In the genomic region with DNA sequence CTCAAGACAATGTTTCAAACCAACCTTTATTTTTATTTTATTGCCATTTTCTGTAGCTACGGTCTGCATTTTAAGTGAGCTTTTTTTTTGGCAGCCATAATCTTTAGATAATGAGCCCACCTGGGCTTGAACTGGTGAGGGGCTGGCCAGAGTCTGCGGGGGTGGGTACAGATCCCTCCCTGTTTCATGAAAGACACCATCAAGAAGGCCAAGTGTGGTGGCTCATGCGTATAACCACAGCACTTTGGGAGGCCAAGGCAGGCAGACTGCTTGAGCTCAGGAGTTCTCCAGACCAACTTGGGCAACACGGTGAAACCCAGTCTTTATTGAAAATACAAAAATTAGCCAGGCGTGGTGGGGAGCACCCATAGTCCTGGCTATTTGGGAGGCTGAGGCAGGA, we compare ENCODE assay signal across 30 cellular contexts.
"Had no signal": no experiment of that assay in that cellular context is flagged by ENCODE, and none has a peak within 500 bp of the region (broad histone marks: within the 10 kb centered on the region; RNA-seq: fewer than 3 reads in every experiment).

No MANE protein-coding gene starts in this region.

- H3K36me3 Mint-ChIP-seq: brain, WTC11 had no signal

- H3K27me3 ChIP-seq: ascending aorta, breast epithelium, cardiac muscle cell, dorsolateral prefrontal cortex, esophagus muscularis mucosa, foreskin keratinocyte, gastrocnemius medialis, heart left ventricle had no signal

- H3K9me3 Mint-ChIP-seq: activated naive CD4-positive, alpha-beta T cell treated with anti-CD3 and anti-CD28 coated beads, Interleukin-2, amount 50 U/mL, for 72 hours; activated naive CD8-positive, alpha-beta T cell treated with anti-CD3 and anti-CD28 coated beads, Interleukin-2, amount 10 ng/mL, durations not matched to agents 7 days and 5 days; activated T-cell treated with anti-CD3 and anti-CD28 coated beads, Interleukin-2, amount 50 U/mL, for 4 hours; activated T-helper 17 cell treated with anti-CD3 and anti-CD28 coated beads, Interleukin-2, amount 50 U/mL, for 72 hours; brain; dendritic cell treated with granulocyte-macrophage colony-stimulating factor and Interleukin-4, amounts not matched to agents 40 ng/mL and 50 ng/mL, for 4 days; effector memory CD8-positive, alpha-beta T cell; T-cell; T-helper 1 cell treated with Interleukin-12 subunit alpha and Interleukin-12 subunit beta and Interleukin-4 antibody, amounts not matched to agents 30 μg/mL and 1 μg/mL, for 36 hours; WTC11 had no signal

- H3K9me3 ChIP-seq: ascending aorta, breast epithelium, esophagus muscularis mucosa, gastrocnemius medialis, heart left ventricle had no signal

- H3K4me3 ChIP-seq: ascending aorta, breast epithelium, cardiac muscle cell, coronary artery, dorsolateral prefrontal cortex, esophagus muscularis mucosa, gastrocnemius medialis, heart left ventricle had no signal

- H3K27me3 Mint-ChIP-seq: activated naive CD8-positive, alpha-beta T cell treated with anti-CD3 and anti-CD28 coated beads, Interleukin-2, amount 10 ng/mL, durations not matched to agents 7 days and 5 days; activated T-helper 17 cell treated with anti-CD3 and anti-CD28 coated beads, Interleukin-2, amount 50 U/mL, for 72 hours; dendritic cell treated with granulocyte-macrophage colony-stimulating factor and Interleukin-4, amounts not matched to agents 40 ng/mL and 50 ng/mL, for 4 days; effector memory CD8-positive, alpha-beta T cell; T-cell had no signal

- H3K4me1 Mint-ChIP-seq: activated T-helper 17 cell treated with anti-CD3 and anti-CD28 coated beads, Interleukin-2, amount 50 U/mL, for 72 hours; brain had no signal

- H3K4me1 ChIP-seq: ascending aorta, breast epithelium, esophagus muscularis mucosa, foreskin keratinocyte, gastrocnemius medialis, heart left ventricle had no signal

- H3K27ac ChIP-seq: ascending aorta, breast epithelium, cardiac muscle cell, coronary artery, dorsolateral prefrontal cortex, esophagus muscularis mucosa, foreskin keratinocyte, gastrocnemius medialis, heart left ventricle, VCaP had no signal

- ATAC-seq: activated T-helper 17 cell treated with anti-CD3 and anti-CD28 coated beads, Interleukin-2, amount 50 U/mL, for 72 hours; effector memory CD8-positive, alpha-beta T cell; foreskin keratinocyte; gastrocnemius medialis; heart left ventricle; WTC11 had no signal

- H3K36me3 ChIP-seq: breast epithelium, cardiac muscle cell, gastrocnemius medialis, heart left ventricle had no signal

- H3K4me3 Mint-ChIP-seq: activated naive CD8-positive, alpha-beta T cell treated with anti-CD3 and anti-CD28 coated beads, Interleukin-2, amount 10 ng/mL, durations not matched to agents 7 days and 5 days; activated T-cell treated with anti-CD3 and anti-CD28 coated beads, Interleukin-2, amount 50 U/mL, for 4 hours; activated T-helper 17 cell treated with anti-CD3 and anti-CD28 coated beads, Interleukin-2, amount 50 U/mL, for 72 hours; brain; dendritic cell treated with granulocyte-macrophage colony-stimulating factor and Interleukin-4, amounts not matched to agents 40 ng/mL and 50 ng/mL, for 4 days; effector memory CD8-positive, alpha-beta T cell; T-cell; T-helper 1 cell treated with Interleukin-12 subunit alpha and Interleukin-12 subunit beta and Interleukin-4 antibody, amounts not matched to agents 30 μg/mL and 1 μg/mL, for 36 hours; WTC11 had no signal

- H3K27ac Mint-ChIP-seq: activated naive CD8-positive, alpha-beta T cell treated with anti-CD3 and anti-CD28 coated beads, Interleukin-2, amount 10 ng/mL, durations not matched to agents 7 days and 5 days; activated T-helper 17 cell treated with anti-CD3 and anti-CD28 coated beads, Interleukin-2, amount 50 U/mL, for 72 hours; brain; dendritic cell treated with granulocyte-macrophage colony-stimulating factor and Interleukin-4, amounts not matched to agents 40 ng/mL and 50 ng/mL, for 4 days; effector memory CD8-positive, alpha-beta T cell; T-cell; T-helper 1 cell treated with Interleukin-12 subunit alpha and Interleukin-12 subunit beta and Interleukin-4 antibody, amounts not matched to agents 30 μg/mL and 1 μg/mL, for 36 hours; WTC11 had no signal

- DNase-seq: activated CD8-positive, alpha-beta memory T cell treated with anti-CD3 and anti-CD28 coated beads, Interleukin-2, amount 50 U/mL, for 48 hours; activated effector memory CD4-positive, alpha-beta T cell treated with Interleukin-2 at 50 U/mL for 16 hours; activated gamma-delta T cell treated with Interleukin-2 at 50 U/mL for 16 hours; activated naive CD4-positive, alpha-beta T cell treated with Interleukin-2 at 50 U/mL for 16 hours; activated naive CD8-positive, alpha-beta T cell treated with anti-CD3 and anti-CD28 coated beads, Interleukin-2, amount 10 ng/mL, durations not matched to agents 7 days and 5 days; activated T-cell treated with anti-CD3 and anti-CD28 coated beads for 4 hours; activated T-cell treated with anti-CD3 and anti-CD28 coated beads, Interleukin-2, amount 50 U/mL, for 4 hours; central memory CD4-positive, alpha-beta T cell; dorsolateral prefrontal cortex; effector memory CD8-positive, alpha-beta T cell; erythroblast; foreskin keratinocyte; gastrocnemius medialis; glutamatergic neuron; heart left ventricle; hypothalamus; SW 1271 had no signal
